Comparison of ENCODE assay signal across 28 cellular contexts in the genomic region with DNA sequence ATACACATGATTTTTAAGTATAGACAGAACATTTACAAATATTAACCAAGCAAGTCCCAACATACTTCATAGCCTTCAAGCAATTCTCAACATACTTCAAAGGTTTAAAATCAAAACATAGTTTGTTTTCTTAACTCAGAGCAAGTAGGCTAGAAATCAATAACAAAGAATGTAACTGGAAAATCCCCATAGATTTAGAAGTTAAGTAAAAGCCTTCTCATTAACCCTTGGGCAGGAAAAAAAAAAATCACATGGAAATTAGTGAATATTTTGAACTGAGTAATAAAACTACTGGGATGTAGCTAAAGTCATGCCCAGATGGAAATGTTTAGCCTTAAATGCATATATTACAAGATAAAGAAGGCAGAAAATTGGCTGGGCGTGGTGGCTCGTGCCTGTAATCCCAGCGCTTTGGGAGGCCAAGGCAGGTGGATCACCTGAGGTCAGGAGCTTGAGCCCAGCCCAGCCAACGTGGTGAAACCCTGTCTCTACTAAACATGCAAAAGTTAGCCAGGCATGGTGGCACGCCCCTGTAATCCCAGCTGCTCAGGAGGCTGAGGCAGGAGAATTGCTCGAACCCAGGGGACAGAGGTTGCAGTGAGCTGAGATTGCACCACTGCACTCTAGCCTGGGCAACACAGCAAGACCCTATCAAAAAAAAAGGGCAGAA.
"Had no signal": no experiment of that assay in that cellular context is flagged by ENCODE, and none has a peak within 500 bp of the region (broad histone marks: within the 10 kb centered on the region; RNA-seq: fewer than 3 reads in every experiment).

No MANE protein-coding gene starts in this region.

- H3K27ac Mint-ChIP-seq: activated CD4-positive, alpha-beta memory T cell treated with anti-CD3 and anti-CD28 coated beads, Interleukin-2, amount 10 ng/mL, durations not matched to agents 7 days and 5 days; activated CD4-positive, alpha-beta T cell treated with anti-CD3 and anti-CD28 coated beads, Interleukin-2, amount 10 ng/mL, durations not matched to agents 7 days and 5 days; activated T-helper 17 cell treated with anti-CD3 and anti-CD28 coated beads, Interleukin-2, amount 50 U/mL, for 72 hours; memory B cell; naive thymus-derived CD8-positive, alpha-beta T cell had no signal

- H3K27ac ChIP-seq: epithelial cell of prostate, gastrocnemius medialis, parathyroid adenoma, suprapubic skin, tibial artery, upper lobe of right lung had no signal

- H3K9ac ChIP-seq: parathyroid adenoma had no signal

- DNase-seq: activated CD4-positive, alpha-beta memory T cell treated with anti-CD3 and anti-CD28 coated beads, Interleukin-2, amount 10 ng/mL, durations not matched to agents 7 days and 5 days; activated CD4-positive, alpha-beta T cell treated with anti-CD3 and anti-CD28 coated beads for 1 hour; activated CD4-positive, alpha-beta T cell treated with anti-CD3 and anti-CD28 coated beads, Interleukin-2, amount 10 ng/mL, durations not matched to agents 7 days and 5 days; activated gamma-delta T cell treated with Interleukin-2 at 50 U/mL for 16 hours; activated naive CD4-positive, alpha-beta T cell treated with anti-CD3 and anti-CD28 coated beads, Interleukin-2, amount 50 U/mL, for 16 hours; activated T-cell treated with anti-CD3 and anti-CD28 coated beads, Interleukin-2, amount 50 U/mL, for 4 hours; amniotic stem cell; dermis blood vessel endothelial cell; effector CD4-positive, alpha-beta T cell; gastrocnemius medialis; glutamatergic neuron; islet precursor cell; midbrain; naive thymus-derived CD8-positive, alpha-beta T cell; nucleus accumbens; small intestine; stimulated activated naive CD4-positive, alpha-beta T cell; T-helper 9 cell; tibial artery; upper lobe of right lung had no signal

- H3K4me3 Mint-ChIP-seq: activated CD4-positive, alpha-beta memory T cell treated with anti-CD3 and anti-CD28 coated beads, Interleukin-2, amount 10 ng/mL, durations not matched to agents 7 days and 5 days; activated CD4-positive, alpha-beta T cell treated with anti-CD3 and anti-CD28 coated beads, Interleukin-2, amount 10 ng/mL, durations not matched to agents 7 days and 5 days; activated T-cell treated with anti-CD3 and anti-CD28 coated beads, Interleukin-2, amount 50 U/mL, for 4 hours; activated T-helper 17 cell treated with anti-CD3 and anti-CD28 coated beads, Interleukin-2, amount 50 U/mL, for 72 hours; central memory CD8-positive, alpha-beta T cell; memory B cell; naive thymus-derived CD8-positive, alpha-beta T cell; neural crest cell had no signal

- H3K27me3 ChIP-seq: gastrocnemius medialis, suprapubic skin, tibial artery, upper lobe of right lung had no signal

- H3K36me3 Mint-ChIP-seq: memory B cell had no signal

- H3K4me1 ChIP-seq: gastrocnemius medialis, parathyroid adenoma, suprapubic skin, tibial artery, upper lobe of right lung had no signal

- ATAC-seq: activated T-cell treated with anti-CD3 and anti-CD28 coated beads, Interleukin-2, amount 50 U/mL, for 4 hours; activated T-helper 17 cell treated with anti-CD3 and anti-CD28 coated beads, Interleukin-2, amount 50 U/mL, for 72 hours; gastrocnemius medialis; naive thymus-derived CD8-positive, alpha-beta T cell; sciatic nerve; upper lobe of right lung had no signal

- H3K4me1 Mint-ChIP-seq: activated CD4-positive, alpha-beta memory T cell treated with anti-CD3 and anti-CD28 coated beads, Interleukin-2, amount 10 ng/mL, durations not matched to agents 7 days and 5 days; activated CD4-positive, alpha-beta T cell treated with anti-CD3 and anti-CD28 coated beads, Interleukin-2, amount 10 ng/mL, durations not matched to agents 7 days and 5 days; activated T-helper 17 cell treated with anti-CD3 and anti-CD28 coated beads, Interleukin-2, amount 50 U/mL, for 72 hours; central memory CD8-positive, alpha-beta T cell; naive thymus-derived CD8-positive, alpha-beta T cell had no signal

- H3K36me3 ChIP-seq: gastrocnemius medialis, suprapubic skin, tibial artery, upper lobe of right lung had no signal

- H3K9me3 ChIP-seq: suprapubic skin had no signal

- H3K27me3 Mint-ChIP-seq: activated CD4-positive, alpha-beta memory T cell treated with anti-CD3 and anti-CD28 coated beads, Interleukin-2, amount 10 ng/mL, durations not matched to agents 7 days and 5 days; activated CD4-positive, alpha-beta T cell treated with anti-CD3 and anti-CD28 coated beads, Interleukin-2, amount 10 ng/mL, durations not matched to agents 7 days and 5 days; memory B cell had no signal

- H3K9me3 Mint-ChIP-seq: activated CD4-positive, alpha-beta memory T cell treated with anti-CD3 and anti-CD28 coated beads, Interleukin-2, amount 10 ng/mL, durations not matched to agents 7 days and 5 days had no signal

- H3K4me3 ChIP-seq: gastrocnemius medialis, suprapubic skin, tibial artery, upper lobe of right lung had no signal
